Comparison of ENCODE assay signal across 15 cellular contexts in the genomic region with DNA sequence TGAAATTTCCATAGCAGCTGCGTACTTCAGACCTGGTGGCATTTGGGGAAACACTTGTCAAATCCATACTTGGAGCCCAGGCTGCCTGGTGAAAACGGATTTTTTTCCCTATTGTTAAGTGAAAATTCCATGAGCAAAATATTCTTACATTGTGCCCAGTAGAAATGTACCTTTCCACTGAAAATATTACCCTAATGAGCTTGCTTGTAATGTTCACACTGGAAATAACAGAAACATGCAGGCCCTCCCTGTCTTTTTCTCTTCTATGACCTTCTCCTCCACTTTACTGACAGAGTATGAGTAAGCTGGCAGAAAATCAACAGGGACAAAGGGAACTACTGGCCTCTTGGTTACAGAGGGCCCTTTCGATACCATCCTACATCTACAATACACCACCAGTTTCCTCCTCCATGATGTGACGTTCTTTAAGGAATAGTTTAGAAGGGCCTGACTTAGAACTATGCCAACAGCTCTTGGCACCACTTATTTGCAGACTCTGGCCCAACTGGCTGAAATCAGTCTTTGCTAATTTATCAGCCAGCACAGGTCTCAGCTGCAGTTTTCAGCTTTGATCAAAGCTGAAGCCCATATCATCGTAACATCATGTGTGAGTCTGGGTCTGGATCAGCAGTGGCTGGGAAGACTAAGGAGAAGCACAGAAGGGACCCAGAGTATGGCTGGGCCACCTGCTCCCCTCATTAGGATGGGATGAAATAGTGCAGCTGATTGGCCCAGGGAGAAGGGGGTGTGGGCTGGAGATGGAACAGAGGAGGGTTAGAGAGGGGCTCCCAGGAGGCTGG.
DNase-seq lines count a peak whose midpoint lies in the region; ATAC-seq and TF ChIP-seq lines count a peak whose summit lies in the region.
"Had no signal": no experiment of that assay in that cellular context is flagged by ENCODE, and none has a peak within 500 bp of the region (broad histone marks: within the 10 kb centered on the region; RNA-seq: fewer than 3 reads in every experiment).

No MANE protein-coding gene starts in this region.

- H3K27ac ChIP-seq in colonic mucosa: no peak overlapping the region
- H3K27ac ChIP-seq: esophagus muscularis mucosa, upper lobe of left lung had no signal

- no peak overlapping the region for H3K9ac ChIP-seq in colonic mucosa (ENCODE audit: low read depth in 2 of 2, low read length in 2 of 2)
- H3K9ac ChIP-seq: SK-N-SH had no signal

- H3K9me3 Mint-ChIP-seq in central memory CD8-positive, alpha-beta T cell: no peaks in the 10 kb centered on the region

- H3K4me1 ChIP-seq in colonic mucosa: no peaks in the 10 kb centered on the region

- H3K36me3 ChIP-seq in colonic mucosa: no peaks in the 10 kb centered on the region
- H3K36me3 ChIP-seq: esophagus muscularis mucosa, upper lobe of left lung had no signal

- H3K36me3 Mint-ChIP-seq in central memory CD8-positive, alpha-beta T cell (ENCODE audit: insufficient read depth): peaks cover 2% of the 10 kb centered on the region

- peak; percentile 55 for DNase-seq in activated CD8-positive, alpha-beta memory T cell treated with anti-CD3 and anti-CD28 coated beads for 24 hours
- no peak for DNase-seq in activated CD8-positive, alpha-beta memory T cell treated with anti-CD3 and anti-CD28 coated beads, Interleukin-2, amount 50 U/mL, for 4 hours
- peak; percentile 11 for DNase-seq in M059J (ENCODE audit: low read depth)
- DNase-seq in central memory CD8-positive, alpha-beta T cell (ENCODE audit: low spot score in 2 of 2): no peak
- peak; percentile 25 for DNase-seq in pons (ENCODE audit: low spot score)
- DNase-seq in colonic mucosa: no peak
- DNase-seq in NCI-H146 treated with DMSO at 0.1 percent for 48 hours (lab: John Stamatoyannopoulos, UW; ENCODE audit: unreplicated experiment): no peak
- DNase-seq: DMS79, GOT3, NCI-H2107, occipital lobe, SK-N-SH, upper lobe of left lung had no signal

- peaks cover 11% of the 10 kb centered on the region for H3K4me1 Mint-ChIP-seq in central memory CD8-positive, alpha-beta T cell

- no peak overlapping the region for H3K4me3 Mint-ChIP-seq in central memory CD8-positive, alpha-beta T cell

- ATAC-seq in central memory CD8-positive, alpha-beta T cell (replicated peaks; ENCODE audit: extremely low read depth, poor library complexity, severe bottlenecking): no peak
- no peak for ATAC-seq in GM18907 (IDR thresholded peaks at IDR 0.05; ENCODE audit: unreplicated experiment)

- H3K27me3 Mint-ChIP-seq in central memory CD8-positive, alpha-beta T cell: no peaks in the 10 kb centered on the region

- no peaks in the 10 kb centered on the region for H3K27me3 ChIP-seq in colonic mucosa
- H3K27me3 ChIP-seq: esophagus muscularis mucosa, upper lobe of left lung had no signal

- H3K9me3 ChIP-seq in colonic mucosa: no peaks in the 10 kb centered on the region
- H3K9me3 ChIP-seq: esophagus muscularis mucosa, SK-N-SH, upper lobe of left lung had no signal

- H3K4me3 ChIP-seq in colonic mucosa: no peak overlapping the region
- H3K4me3 ChIP-seq: esophagus muscularis mucosa, upper lobe of left lung had no signal

- H3K27ac Mint-ChIP-seq in central memory CD8-positive, alpha-beta T cell (ENCODE audit: low read depth): peak overlapping the region; percentile 88

- TF ChIP-seq CTCF in colonic mucosa (IDR thresholded peaks at IDR 0.05): no peak

- intact Hi-C loops in colonic mucosa (cut with DNase I): no loop called here

Comparison
In these comparisons a context has a peak if more than half of its experiments do, and no peak if none do; other contexts are left out.
1. DNase-seq: peak in activated CD8-positive, alpha-beta memory T cell treated with anti-CD3 and anti-CD28 coated beads for 24 hours (single experiment), M059J (single experiment) and pons (single experiment); none in activated CD8-positive, alpha-beta memory T cell treated with anti-CD3 and anti-CD28 coated beads, Interleukin-2, amount 50 U/mL, for 4 hours (single experiment), central memory CD8-positive, alpha-beta T cell (0 of 2), colonic mucosa (single experiment) and NCI-H146 treated with DMSO at 0.1 percent for 48 hours (single experiment).